Comparison of ENCODE assay signal across 16 cellular contexts in the genomic region with DNA sequence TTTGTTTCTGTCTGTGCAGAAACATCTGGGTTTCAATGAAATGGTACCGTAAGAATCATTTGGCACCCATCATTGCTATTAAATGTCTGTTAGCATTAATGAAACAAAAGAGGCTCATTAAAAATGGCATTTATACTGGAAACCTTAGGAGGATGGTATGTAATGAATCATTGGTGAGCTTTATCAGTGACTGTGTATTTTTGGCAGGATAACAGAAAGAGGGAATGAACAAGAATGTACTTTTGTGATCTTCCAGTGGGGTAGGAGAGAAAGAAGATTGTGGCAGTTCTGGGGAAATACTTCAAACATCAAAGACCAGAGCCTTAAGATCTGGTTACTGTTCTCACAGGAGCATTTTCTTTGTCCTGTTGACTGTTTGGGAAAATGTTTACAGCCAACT. TPM values are rescaled to one million over a fixed set of nuclear protein-coding genes. Genes with fewer than 3 reads are reported as not detected.
DNase-seq lines count a peak whose midpoint lies in the region; ATAC-seq and TF ChIP-seq lines count a peak whose summit lies in the region.
"Had no signal": no experiment of that assay in that cellular context is flagged by ENCODE, and none has a peak within 500 bp of the region (broad histone marks: within the 10 kb centered on the region; RNA-seq: fewer than 3 reads in every experiment).

No MANE protein-coding gene starts in this region.

- peaks cover 20% of the 10 kb centered on the region for H3F3A ChIP-seq in SK-N-SH (replicated peaks; ENCODE audit: insufficient read depth)

- TF ChIP-seq CTCF in SK-N-SH (IDR thresholded peaks at IDR 0.05): no peak
- no peak for TF ChIP-seq CTCF in fibroblast of mammary gland (conservative IDR thresholded peaks at IDR 0.05; ENCODE audit: control insufficient read depth, insufficient read depth, low read depth, low read length)
- TF ChIP-seq CTCF in osteocyte (IDR thresholded peaks at IDR 0.05): no peak
- TF ChIP-seq CTCF in Calu3 (IDR thresholded peaks at IDR 0.05; ENCODE audit: unreplicated experiment): no peak

- H3K36me3 ChIP-seq in SK-N-SH (replicated peaks in 1 of 2; ENCODE audit: control insufficient read depth in 1 of 2, insufficient read depth in 2 of 2, low read length in 1 of 2): peaks cover 0 to 16% of the 10 kb centered on the region in 2 experiments

- TF ChIP-seq EP300 in SK-N-SH (IDR thresholded peaks at IDR 0.05; ENCODE audit: borderline replicate concordance in 1 of 2, low read depth in 1 of 2, low read length in 1 of 2): peak; percentile 62 to 98

- H3K27me3 Mint-ChIP-seq in osteocyte (ENCODE audit: unreplicated experiment): no peaks in the 10 kb centered on the region
- H3K27me3 Mint-ChIP-seq in Calu3 (ENCODE audit: unreplicated experiment): no peaks in the 10 kb centered on the region

- DNase-seq in GM03348 (ENCODE audit: low spot score) (peak; percentile 69), SK-N-SH (no peak), fibroblast of mammary gland (ENCODE audit: low read depth) (peak; percentile 88), osteocyte (ENCODE audit: extremely low spot score, unreplicated experiment) (no peak), Calu3 (no peak), activated gamma-delta T cell (lab: John Stamatoyannopoulos, UW) (no peak)
- DNase-seq in activated effector memory CD4-positive, alpha-beta T cell treated with anti-CD3 and anti-CD28 coated beads, Interleukin-2, amount 50 U/mL, for 16 hours: no peak
- DNase-seq: CD8-positive, alpha-beta memory T cell; left cardiac atrium; naive thymus-derived CD4-positive, alpha-beta T cell; NCI-H2227 treated with DMSO at 0.1 percent for 48 hours; substantia nigra; T-cell had no signal

- intact Hi-C loops in Calu3 (cut with micrococcal nuclease; ENCODE audit: unreplicated experiment): no loop called here

- no peaks in the 10 kb centered on the region for H3K9me2 ChIP-seq in SK-N-SH

- peak overlapping the region; percentile 45 for H3K4me2 ChIP-seq in SK-N-SH

- H3K4me3 Mint-ChIP-seq in osteocyte (ENCODE audit: unreplicated experiment) (no peak overlapping the region), Calu3 (ENCODE audit: low read depth, unreplicated experiment) (no peak overlapping the region)
- H3K4me3 Mint-ChIP-seq: CD8-positive, alpha-beta memory T cell; naive thymus-derived CD4-positive, alpha-beta T cell; T-cell had no signal

- H3K9ac ChIP-seq in SK-N-SH: peak overlapping the region; percentile 61; the same call in 1 of the 2 replicates

- H3K27me3 ChIP-seq in SK-N-SH (ENCODE audit: insufficient read depth): no peaks in the 10 kb centered on the region

- H4K20me1 ChIP-seq in SK-N-SH (ENCODE audit: insufficient read depth): no peaks in the 10 kb centered on the region

- peak overlapping the region; percentile 11 for H3K27ac Mint-ChIP-seq in osteocyte (ENCODE audit: unreplicated experiment)
- H3K27ac Mint-ChIP-seq in Calu3 (ENCODE audit: unreplicated experiment): no peak overlapping the region
- H3K27ac Mint-ChIP-seq: CD8-positive, alpha-beta memory T cell; naive thymus-derived CD4-positive, alpha-beta T cell; T-cell had no signal

- 0 out of 2 replicates have a peak, but pooled peaks cover 5% of the 10 kb centered on the region for H3K9me3 ChIP-seq in SK-N-SH

- ATAC-seq in HG03457 (IDR thresholded peaks at IDR 0.05; ENCODE audit: unreplicated experiment): no peak
- ATAC-seq: left cardiac atrium; naive thymus-derived CD4-positive, alpha-beta T cell; sciatic nerve; T-cell had no signal

- H3K9me3 Mint-ChIP-seq in osteocyte (ENCODE audit: unreplicated experiment) (peaks cover 16% of the 10 kb centered on the region), Calu3 (ENCODE audit: low read depth, unreplicated experiment) (peaks cover 13% of the 10 kb centered on the region)

- H3K36me3 Mint-ChIP-seq in osteocyte (ENCODE audit: unreplicated experiment): peaks cover 5% of the 10 kb centered on the region
- peaks cover 21% of the 10 kb centered on the region for H3K36me3 Mint-ChIP-seq in Calu3 (ENCODE audit: insufficient read depth, unreplicated experiment)
- H3K36me3 Mint-ChIP-seq: T-cell had no signal

- 12% methylated on average over 1 of the region's 1 CpG for WGBS in SK-N-SH (ENCODE audit: low lambda C conversion rate)

- CTCF ChIA-PET in SK-N-SH (lab: Yijun Ruan, JAX) (no interaction called here), Calu3 (lab: Charles Lee) (no interaction called here)

- peak overlapping the region; percentile 55 to 95; a peak in 3 of 4 replicates for H3K27ac ChIP-seq in SK-N-SH (ENCODE audit: low read depth in 2 of 2, low read length in 1 of 2)
- H3K27ac ChIP-seq: HL-60 had no signal

- H3K79me2 ChIP-seq in SK-N-SH (ENCODE audit: insufficient read depth): peaks cover 48% of the 10 kb centered on the region

- H3K4me3 ChIP-seq in SK-N-SH (ENCODE audit: low read depth in 2 of 2, low read length in 1 of 2): no peak overlapping the region
- no peak overlapping the region for H3K4me3 ChIP-seq in fibroblast of mammary gland (ENCODE audit: control insufficient read depth, low read depth, low read length)

- POLR2A ChIA-PET in SK-N-SH (lab: Yijun Ruan, JAX): no interaction called here

- BruUV-seq in Calu3 (replicated peaks; lab: Mats Ljungman, UMichigan): no TSS peak

- TF ChIP-seq RAD21 in SK-N-SH (IDR thresholded peaks at IDR 0.05; ENCODE audit: low read length): no peak

- H3K4me1 Mint-ChIP-seq in osteocyte (ENCODE audit: unreplicated experiment) (peaks cover 26% of the 10 kb centered on the region), Calu3 (ENCODE audit: low read depth, unreplicated experiment) (peaks cover 28% of the 10 kb centered on the region)

- peaks cover 2 to 7% of the 10 kb centered on the region in 2 experiments for H3K4me1 ChIP-seq in SK-N-SH (ENCODE audit: control insufficient read depth in 1 of 2, insufficient read depth in 2 of 2, low read depth in 1 of 2, low read length in 1 of 2)

- no peak overlapping the region for H2AFZ ChIP-seq in SK-N-SH (ENCODE audit: low read depth)

TF ChIP-seq in SK-N-SH, 30 proteins besides CTCF, POLR2A, EP300 and RAD21 (continues in another document):
- TF ChIP-seq MEF2A (IDR thresholded peaks at IDR 0.05; ENCODE audit: borderline replicate concordance, low read depth) (peak; percentile 83), FOSL2 (IDR thresholded peaks at IDR 0.05; ENCODE audit: borderline replicate concordance, low read depth) (peak; percentile 96), NRF1 (IDR thresholded peaks at IDR 0.05; ENCODE audit: low read depth, low read length) (no peak), TCF12 (IDR thresholded peaks at IDR 0.05) (peak; percentile 96), MXI1 (IDR thresholded peaks at IDR 0.05; ENCODE audit: low read depth, low read length) (no peak), GATA2 (CRISPR knock-in tag; IDR thresholded peaks at IDR 0.05) (no peak), POLR2AphosphoS5 (IDR thresholded peaks at IDR 0.05; ENCODE audit: low read depth, low read length) (peak; percentile 93), SMC3 (IDR thresholded peaks at IDR 0.05; ENCODE audit: low read depth, low read length) (no peak), RCOR1 (IDR thresholded peaks at IDR 0.05; ENCODE audit: low read length) (no peak)
- TF ChIP-seq, protein P1, sequence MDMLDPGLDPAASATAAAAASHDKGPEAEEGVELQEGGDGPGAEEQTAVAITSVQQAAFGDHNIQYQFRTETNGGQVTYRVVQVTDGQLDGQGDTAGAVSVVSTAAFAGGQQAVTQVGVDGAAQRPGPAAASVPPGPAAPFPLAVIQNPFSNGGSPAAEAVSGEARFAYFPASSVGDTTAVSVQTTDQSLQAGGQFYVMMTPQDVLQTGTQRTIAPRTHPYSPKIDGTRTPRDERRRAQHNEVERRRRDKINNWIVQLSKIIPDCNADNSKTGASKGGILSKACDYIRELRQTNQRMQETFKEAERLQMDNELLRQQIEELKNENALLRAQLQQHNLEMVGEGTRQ (IDR thresholded peaks at IDR 0.05; ENCODE audit: borderline replicate concordance, low read depth, low read length): no peak
- TF ChIP-seq, protein P2, sequence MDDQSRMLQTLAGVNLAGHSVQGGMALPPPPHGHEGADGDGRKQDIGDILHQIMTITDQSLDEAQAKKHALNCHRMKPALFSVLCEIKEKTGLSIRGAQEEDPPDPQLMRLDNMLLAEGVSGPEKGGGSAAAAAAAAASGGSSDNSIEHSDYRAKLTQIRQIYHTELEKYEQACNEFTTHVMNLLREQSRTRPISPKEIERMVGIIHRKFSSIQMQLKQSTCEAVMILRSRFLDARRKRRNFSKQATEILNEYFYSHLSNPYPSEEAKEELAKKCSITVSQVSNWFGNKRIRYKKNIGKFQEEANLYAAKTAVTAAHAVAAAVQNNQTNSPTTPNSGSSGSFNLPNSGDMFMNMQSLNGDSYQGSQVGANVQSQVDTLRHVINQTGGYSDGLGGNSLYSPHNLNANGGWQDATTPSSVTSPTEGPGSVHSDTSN (IDR thresholded peaks at IDR 0.05): peak; percentile 98
- TF ChIP-seq, protein P3, sequence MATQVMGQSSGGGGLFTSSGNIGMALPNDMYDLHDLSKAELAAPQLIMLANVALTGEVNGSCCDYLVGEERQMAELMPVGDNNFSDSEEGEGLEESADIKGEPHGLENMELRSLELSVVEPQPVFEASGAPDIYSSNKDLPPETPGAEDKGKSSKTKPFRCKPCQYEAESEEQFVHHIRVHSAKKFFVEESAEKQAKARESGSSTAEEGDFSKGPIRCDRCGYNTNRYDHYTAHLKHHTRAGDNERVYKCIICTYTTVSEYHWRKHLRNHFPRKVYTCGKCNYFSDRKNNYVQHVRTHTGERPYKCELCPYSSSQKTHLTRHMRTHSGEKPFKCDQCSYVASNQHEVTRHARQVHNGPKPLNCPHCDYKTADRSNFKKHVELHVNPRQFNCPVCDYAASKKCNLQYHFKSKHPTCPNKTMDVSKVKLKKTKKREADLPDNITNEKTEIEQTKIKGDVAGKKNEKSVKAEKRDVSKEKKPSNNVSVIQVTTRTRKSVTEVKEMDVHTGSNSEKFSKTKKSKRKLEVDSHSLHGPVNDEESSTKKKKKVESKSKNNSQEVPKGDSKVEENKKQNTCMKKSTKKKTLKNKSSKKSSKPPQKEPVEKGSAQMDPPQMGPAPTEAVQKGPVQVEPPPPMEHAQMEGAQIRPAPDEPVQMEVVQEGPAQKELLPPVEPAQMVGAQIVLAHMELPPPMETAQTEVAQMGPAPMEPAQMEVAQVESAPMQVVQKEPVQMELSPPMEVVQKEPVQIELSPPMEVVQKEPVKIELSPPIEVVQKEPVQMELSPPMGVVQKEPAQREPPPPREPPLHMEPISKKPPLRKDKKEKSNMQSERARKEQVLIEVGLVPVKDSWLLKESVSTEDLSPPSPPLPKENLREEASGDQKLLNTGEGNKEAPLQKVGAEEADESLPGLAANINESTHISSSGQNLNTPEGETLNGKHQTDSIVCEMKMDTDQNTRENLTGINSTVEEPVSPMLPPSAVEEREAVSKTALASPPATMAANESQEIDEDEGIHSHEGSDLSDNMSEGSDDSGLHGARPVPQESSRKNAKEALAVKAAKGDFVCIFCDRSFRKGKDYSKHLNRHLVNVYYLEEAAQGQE (IDR thresholded peaks at IDR 0.05; ENCODE audit: low read depth, low read length): no peak

RNA-seq across cellular contexts. Expression of a gene that starts 4.7 kb away (rescaled TPM):
- 159 and 190 TPM in 2 replicates for polyA plus RNA-seq in SK-N-SH (2012; rRNA removed)
- polyA plus RNA-seq in SK-N-SH (2012; cell fraction: cytosol; rRNA removed): 198 and 211 TPM in 2 replicates
- 130 and 207 TPM in 2 replicates for polyA plus RNA-seq in SK-N-SH (2012; cell fraction: nucleus; rRNA removed)
- total RNA-seq in osteocyte (83.2 and 85.5 TPM in 2 replicates), Calu3 (2022) (115 and 178 TPM in 2 replicates)

Comparison
In these comparisons a context has a peak if more than half of its experiments do, and no peak if none do; other contexts are left out.
1. DNase-seq: peak in GM03348 (single experiment) and fibroblast of mammary gland (single experiment); none in SK-N-SH (single experiment), osteocyte (single experiment), activated effector memory CD4-positive, alpha-beta T cell treated with anti-CD3 and anti-CD28 coated beads, Interleukin-2, amount 50 U/mL, for 16 hours (single experiment), Calu3 (single experiment) and activated gamma-delta T cell (single experiment).